In the genomic region with DNA sequence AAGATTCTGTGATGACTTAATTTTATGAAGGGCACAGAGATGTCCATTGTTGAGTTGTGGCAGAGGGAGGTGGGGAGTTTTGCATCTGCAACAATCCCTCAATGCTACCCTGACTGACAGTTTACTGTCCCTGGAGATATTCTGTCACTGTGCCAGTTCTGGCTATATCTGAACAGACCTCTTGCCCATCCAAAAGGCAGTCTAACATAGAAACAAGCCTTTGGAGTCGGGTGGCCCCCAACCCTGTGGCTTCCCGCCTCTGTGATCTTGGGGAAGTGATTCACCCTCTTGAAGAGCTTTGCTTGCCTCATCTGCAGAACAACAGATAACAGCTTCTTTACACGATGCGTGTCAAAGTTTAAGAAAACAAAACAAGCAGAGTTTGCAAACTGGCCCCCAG, we compare ENCODE assay signal across 1 cellular context.
TF ChIP-seq lines count a peak whose summit lies in the region.

No MANE protein-coding gene starts in this region.

TF ChIP-seq in endothelial cell of umbilical vein, 7 proteins besides CTCF, POLR2A, EP300 and RAD21:
- TF ChIP-seq FOS (IDR thresholded peaks at IDR 0.05; ENCODE audit: borderline replicate concordance, insufficient read depth, low read length), result peak; percentile 83
- peak; percentile 45 for TF ChIP-seq JUN (IDR thresholded peaks at IDR 0.05; ENCODE audit: borderline replicate concordance, insufficient read depth, insufficient read length, low read depth)
- TF ChIP-seq EZH2 (IDR thresholded peaks at IDR 0.05; ENCODE audit: borderline replicate concordance, low read depth, low read length, severe bottlenecking), result no peak
- TF ChIP-seq POLR2AphosphoS5 (IDR thresholded peaks at IDR 0.05; ENCODE audit: insufficient read depth, low read depth, low read length), result peak; percentile 53
- TF ChIP-seq GATA2 (IDR thresholded peaks at IDR 0.05; ENCODE audit: insufficient read depth, insufficient read length, low read depth, low read length), result peak; percentile 78
- TF ChIP-seq MAX (IDR thresholded peaks at IDR 0.05; ENCODE audit: insufficient read depth, insufficient read length), result no peak
- TF ChIP-seq MYC (IDR thresholded peaks at IDR 0.05; ENCODE audit: low read depth, low read length), result no peak
